ENCODE assay signal across 32 cellular contexts in genomic region chr13:31528758-31529157, GRCh38.
"Had no signal": no experiment of that assay in that cellular context is flagged by ENCODE, and none has a peak within 500 bp of the region (broad histone marks: within the 10 kb centered on the region; RNA-seq: fewer than 3 reads in every experiment).

No MANE protein-coding gene starts in this region.

- H3K27ac ChIP-seq: adrenal gland, body of pancreas, brain microvascular endothelial cell, breast epithelium, VCaP had no signal

- ATAC-seq: activated CD8-positive, alpha-beta T cell treated with anti-CD3 and anti-CD28 coated beads for 36 hours; activated naive CD4-positive, alpha-beta T cell treated with anti-CD3 and anti-CD28 coated beads, Interleukin-2, amount 50 U/mL, for 72 hours; activated T-cell treated with anti-CD3 and anti-CD28 coated beads, Interleukin-2, amount 50 U/mL, for 4 hours; activated T-cell treated with anti-CD3 and anti-CD28 coated beads, Interleukin-2, amount 50 U/mL, for 72 hours; activated T-helper 17 cell treated with anti-CD3 and anti-CD28 coated beads, Interleukin-2, amount 50 U/mL, for 72 hours; body of pancreas had no signal

- H3K36me3 ChIP-seq: adrenal gland, brain microvascular endothelial cell, breast epithelium had no signal

- DNase-seq: activated B cell treated with CpG ODN at 0.5 μM for 24 hours; activated CD4-positive, alpha-beta memory T cell treated with anti-CD3 and anti-CD28 coated beads for 36 hours; activated CD4-positive, alpha-beta T cell treated with anti-CD3 and anti-CD28 coated beads for 4 hours; activated CD4-positive, alpha-beta T cell treated with anti-CD3 and anti-CD28 coated beads, Interleukin-2, amount 10 ng/mL, durations not matched to agents 24 days and 14 days; activated CD4-positive, alpha-beta T cell treated with anti-CD3 and anti-CD28 coated beads, Interleukin-2, amount 50 U/mL, for 1 hour; activated CD4-positive, alpha-beta T cell treated with anti-CD3 and anti-CD28 coated beads, Interleukin-2, amount 50 U/mL, for 4 hours; activated CD4-positive, CD25-positive, alpha-beta regulatory T cell treated with anti-CD3 and anti-CD28 coated beads, Interleukin-2, amount 50 U/mL, for 72 hours; activated CD8-positive, alpha-beta memory T cell treated with anti-CD3 and anti-CD28 coated beads, Interleukin-2, amount 50 U/mL, for 4 hours; activated CD8-positive, alpha-beta T cell treated with anti-CD3 and anti-CD28 coated beads for 36 hours; activated effector memory CD4-positive, alpha-beta T cell treated with anti-CD3 and anti-CD28 coated beads, Interleukin-2, amount 50 U/mL, for 16 hours; activated gamma-delta T cell treated with Interleukin-2 at 50 U/mL for 16 hours; activated naive CD4-positive, alpha-beta T cell; activated naive CD4-positive, alpha-beta T cell treated with anti-CD3 and anti-CD28 coated beads for 36 hours; activated naive CD4-positive, alpha-beta T cell treated with anti-CD3 and anti-CD28 coated beads, Interleukin-2, amount 50 U/mL, for 16 hours; activated naive CD8-positive, alpha-beta T cell treated with anti-CD3 and anti-CD28 coated beads for 36 hours; activated T-cell treated with anti-CD3 and anti-CD28 coated beads for 4 hours; activated T-cell treated with anti-CD3 and anti-CD28 coated beads, Interleukin-2, amount 50 U/mL, for 1 hour; activated T-cell treated with anti-CD3 and anti-CD28 coated beads, Interleukin-2, amount 50 U/mL, for 4 hours; activated T-cell treated with anti-CD3 and anti-CD28 coated beads, Interleukin-2, amount 50 U/mL, for 72 hours; adrenal gland; amniotic stem cell; aorta; body of pancreas; central memory CD4-positive, alpha-beta T cell; T-helper 1 cell; T-helper 2 cell; T-helper 9 cell had no signal

- H3K9me3 ChIP-seq: adrenal gland, body of pancreas, breast epithelium had no signal

- H3K4me3 ChIP-seq: adrenal gland, body of pancreas, breast epithelium had no signal

- H3K4me1 ChIP-seq: adrenal gland, body of pancreas, breast epithelium had no signal

- H3K27me3 ChIP-seq: adrenal gland, body of pancreas, brain microvascular endothelial cell, breast epithelium had no signal
